ENCODE assay signal across 24 cellular contexts in genomic region chr18:4256786-4257417, GRCh38.
DNase-seq lines count a peak whose midpoint lies in the region; ATAC-seq, FAIRE-seq and TF ChIP-seq lines count a peak whose summit lies in the region.
"Had no signal": no experiment of that assay in that cellular context is flagged by ENCODE, and none has a peak within 500 bp of the region (broad histone marks: within the 10 kb centered on the region; RNA-seq: fewer than 3 reads in every experiment).

No MANE protein-coding gene starts in this region.

- ATAC-seq in HG02885 (IDR thresholded peaks at IDR 0.05; ENCODE audit: poor library complexity, unreplicated experiment) (peak; percentile 33), GM12878 (peak; percentile 32), HG03196 (IDR thresholded peaks at IDR 0.05; ENCODE audit: unreplicated experiment) (no peak)
- ATAC-seq: HCT116 had no signal

- no peak overlapping the region for H3K9ac ChIP-seq in GM12878 (ENCODE audit: control insufficient read depth, insufficient read depth, low read length)

- no peak for TF ChIP-seq POLR2A in GM12878 (IDR thresholded peaks at IDR 0.05; ENCODE audit: low read depth, low read length)

- POLR2A ChIA-PET in A673 (lab: Charles Lee; ENCODE audit: low non-redundant PET) (interaction anchor here (0.6 to 0.8 kb wide), 3 partner anchors 63 to 178 kb away, joined by 5 to 8 read pairs (median 6); no protein-coding TSS in a partner anchor), GM12878 (lab: Charles Lee) (interaction anchor here (0.6 to 4.3 kb wide), 4 partner anchors 8 to 663 kb away, joined by 4 to 18 read pairs (median 6); no protein-coding TSS in a partner anchor)

- peak overlapping the region; percentile 61 for H3K27ac ChIP-seq in A673 (ENCODE audit: low read depth, low read length, poor library complexity, severe bottlenecking)
- H3K27ac ChIP-seq in GM12878 (ENCODE audit: control insufficient read depth, insufficient read depth), result peak overlapping the region; percentile 20; the same call in 1 of the 2 replicates

- TF ChIP-seq CTCF in A673 (conservative IDR thresholded peaks at IDR 0.05; ENCODE audit: low read depth, low read length) (no peak), GM12878 (IDR thresholded peaks at IDR 0.05 in 2 of 3, conservative IDR thresholded peaks at IDR 0.05 in 1 of 3; ENCODE audit: control insufficient read depth in 2 of 3, extremely low read depth in 1 of 3, insufficient read depth in 1 of 3, low read depth in 3 of 3, low read length in 3 of 3) (no peak)

- TF ChIP-seq EP300 in GM12878 (IDR thresholded peaks at IDR 0.05; ENCODE audit: borderline replicate concordance in 1 of 2, control insufficient read depth in 1 of 2, low read depth in 2 of 2, low read length in 2 of 2), result no peak

- DNase-seq in A673 (ENCODE audit: low spot score), result peak; percentile 81
- no peak for DNase-seq in GM12878 (ENCODE audit: low read depth, low spot score)
- no peak for DNase-seq in activated effector memory CD4-positive, alpha-beta T cell treated with Interleukin-2 at 50 U/mL for 16 hours
- DNase-seq in AG08395 (ENCODE audit: low spot score), result no peak
- DNase-seq in NCI-H146 treated with DMSO at 0.1 percent for 48 hours (lab: John Stamatoyannopoulos, UW; ENCODE audit: unreplicated experiment), result no peak
- DNase-seq: 8988T; BE2C; C1 segment of cervical spinal cord; CD4-positive, CD25-positive, alpha-beta regulatory T cell; CD8-positive, alpha-beta memory T cell; COR-L47; DMS 273 treated with DMSO at 0.1 percent for 48 hours; DMS53; DND-41; EL; GOT3; H7; HFFc6 had no signal

- H3K36me3 ChIP-seq in A673 (ENCODE audit: insufficient read depth, low read length, poor library complexity, severe bottlenecking), result no peaks in the 10 kb centered on the region
- no peaks in the 10 kb centered on the region; a peak in 1 of 4 replicates for H3K36me3 ChIP-seq in GM12878 (ENCODE audit: control insufficient read depth in 2 of 2, insufficient read depth in 2 of 2, low read length in 1 of 2)
- H3K36me3 ChIP-seq: BE2C had no signal

- CTCF ChIA-PET in A673 (lab: Charles Lee), result no interaction called here
- CTCF ChIA-PET in GM12878 (lab: Yijun Ruan, JAX), result interaction anchor here (0.6 to 2.1 kb wide), 8 partner anchors 14 to 801 kb away, joined by 3 to 12 read pairs (median 4); no protein-coding TSS in a partner anchor

- no peaks in the 10 kb centered on the region for H3K9me3 ChIP-seq in A673 (ENCODE audit: low read depth, low read length, poor library complexity, severe bottlenecking)
- no peaks in the 10 kb centered on the region; the same call in 2 of the 3 replicates for H3K9me3 ChIP-seq in GM12878 (replicated peaks; ENCODE audit: control insufficient read depth, insufficient read depth, low read length)
- H3K9me3 ChIP-seq: BE2C had no signal

- no peaks in the 10 kb centered on the region for H3K79me2 ChIP-seq in GM12878 (ENCODE audit: control insufficient read depth, insufficient read depth, low read length)

- RAD21 ChIA-PET in GM12878 (lab: Charles Lee; ENCODE audit: unreplicated experiment), result interaction anchor here (0.5 to 10.4 kb wide), 14 partner anchors 9 to 800 kb away, joined by 3 to 101 read pairs (median 4); no protein-coding TSS in a partner anchor

- in situ Hi-C loops in GM12878 (cut with MboI), result loop anchor here (25.0 kb wide), 2 partner anchors 995 to 1295 kb away; partner anchors contain the start of gene MYL12B

- FAIRE-seq in GM12878 (lab: Jason Lieb, UNC), result no peak
- FAIRE-seq: GM12892, GM18507 had no signal

- SMC1A ChIA-PET in GM12878 (lab: Charles Lee; ENCODE audit: uncharacterized antibody, unreplicated experiment), result interaction anchor here (0.7 to 15.2 kb wide), 18 partner anchors 9 to 802 kb away, joined by 3 to 318 read pairs (median 5); no protein-coding TSS in a partner anchor

- 13% methylated on average over 7 of the region's 7 CpGs for WGBS in GM12878 (ENCODE audit: insufficient coverage, insufficient replicate concordance, low lambda C conversion rate, missing lambda C conversion rate)

- intact Hi-C loops in A673 (cut with micrococcal nuclease; ENCODE audit: unreplicated experiment) (loop anchor here (5.0 to 10.0 kb wide), 2 partner anchors 150 to 198 kb away; partner anchors contain the start of gene DLGAP1), GM12878 (cut with micrococcal nuclease; ENCODE audit: unreplicated experiment) (no loop called here)

- H2AFZ ChIP-seq in GM12878 (ENCODE audit: control insufficient read depth, low read depth, low read length), result no peak overlapping the region

- no peaks in the 10 kb centered on the region for H4K20me1 ChIP-seq in GM12878 (ENCODE audit: control insufficient read depth, insufficient read depth)

- H3K4me3 ChIP-seq in A673 (ENCODE audit: low read depth, low read length, poor library complexity, severe bottlenecking), result no peak overlapping the region
- H3K4me3 ChIP-seq in GM12878, result no peak overlapping the region

- TF ChIP-seq RAD21 in GM12878 (IDR thresholded peaks at IDR 0.05; ENCODE audit: insufficient read depth, low read depth, low read length), result no peak

- H3K4me1 ChIP-seq in A673 (ENCODE audit: insufficient read depth, low read length, poor library complexity, severe bottlenecking), result peaks cover 69% of the 10 kb centered on the region
- H3K4me1 ChIP-seq in GM12878 (ENCODE audit: control insufficient read depth, insufficient read depth, low read length), result no peaks in the 10 kb centered on the region
- H3K4me1 ChIP-seq: BE2C had no signal

- H3K27me3 ChIP-seq in A673 (replicated peaks; ENCODE audit: insufficient read depth, low read depth, low read length, poor library complexity) (no peaks in the 10 kb centered on the region), GM12878 (replicated peaks in 1 of 2; ENCODE audit: control insufficient read depth in 2 of 2, insufficient read depth in 2 of 2, low read length in 1 of 2) (no peaks in the 10 kb centered on the region)
- H3K27me3 ChIP-seq: BE2C had no signal

- BruUV-seq in A673 (replicated peaks; lab: Mats Ljungman, UMichigan), result no TSS peak
- BruUV-seq in GM12878 (replicated peaks; lab: Mats Ljungman, UMichigan), result no TSS peak

- H3K4me2 ChIP-seq in GM12878 (ENCODE audit: control insufficient read depth, insufficient read depth), result no peak overlapping the region

TF ChIP-seq in PFSK-1, 5 proteins besides CTCF, POLR2A, EP300 and RAD21 (continues in another document):
- TF ChIP-seq SIN3A (IDR thresholded peaks at IDR 0.05; ENCODE audit: borderline replicate concordance, insufficient read depth, low read length) (peak; percentile 89; the same call in 1 of the 2 replicates), FOXP2 (optimal IDR thresholded peaks at IDR 0.05; ENCODE audit: borderline replicate concordance, extremely low read depth, extremely low read length, insufficient read depth) (no peak)

TF ChIP-seq in GM12878, 131 proteins besides CTCF, POLR2A, EP300 and RAD21 (continues in another document):
- TF ChIP-seq PKNOX1 (IDR thresholded peaks at IDR 0.05) (peak; percentile 67), SUPT20H (IDR thresholded peaks at IDR 0.05; ENCODE audit: borderline replicate concordance, control insufficient read depth, low read depth, low read length) (no peak), IKZF2 (IDR thresholded peaks at IDR 0.05) (peak; percentile 24 to 68; a peak in 3 of 4 replicates), RELB (IDR thresholded peaks at IDR 0.05; ENCODE audit: low read depth) (peak; percentile 69), MXI1 (IDR thresholded peaks at IDR 0.05; ENCODE audit: low read depth, low read length) (peak; percentile 68; the same call in 1 of the 2 replicates)
